In genomic region chr15:61335998-61336648, GRCh38 we compare ENCODE assay signal across 18 cellular contexts.
DNase-seq lines count a peak whose midpoint lies in the region; ATAC-seq, FAIRE-seq and TF ChIP-seq lines count a peak whose summit lies in the region.
"Had no signal": no experiment of that assay in that cellular context is flagged by ENCODE, and none has a peak within 500 bp of the region (broad histone marks: within the 10 kb centered on the region; RNA-seq: fewer than 3 reads in every experiment).

No MANE protein-coding gene starts in this region.

- TF ChIP-seq CTCF in epithelial cell of proximal tubule (conservative IDR thresholded peaks at IDR 0.05; ENCODE audit: low read depth, low read length) (no peak), pancreas (IDR thresholded peaks at IDR 0.05) (no peak), stomach (IDR thresholded peaks at IDR 0.05) (no peak), colonic mucosa (IDR thresholded peaks at IDR 0.05) (no peak)

- peak; percentile 6 for DNase-seq in GM19239 (ENCODE audit: insufficient read length, low spot score)
- peak; percentile 27 for DNase-seq in epithelial cell of proximal tubule (ENCODE audit: low read depth)
- no peak for DNase-seq in pancreas
- no peak for DNase-seq in SIG-M5 (lab: John Stamatoyannopoulos, UW)
- no peak for DNase-seq in stomach
- no peak for DNase-seq in cerebellar nuclear complex (lab: John Stamatoyannopoulos, UW)
- DNase-seq in colonic mucosa: no peak
- DNase-seq: ACHN; CD4-positive, alpha-beta T cell; EL; H7; NCI-H1048; NCI-H1694; NCI-H69; PC-3 had no signal

- H3K27me3 ChIP-seq in pancreas (peaks cover 0 to 4% (median 0%) of the 10 kb centered on the region in 4 donors), stomach (peaks cover 0 to 8% (median 0%) of the 10 kb centered on the region in 3 donors), colonic mucosa (no peaks in the 10 kb centered on the region)

- H3K36me3 ChIP-seq in pancreas (no peaks in the 10 kb centered on the region), stomach (no peaks in the 10 kb centered on the region), colonic mucosa (no peaks in the 10 kb centered on the region)

- H3K4me3 ChIP-seq in epithelial cell of proximal tubule (ENCODE audit: low read depth, low read length) (no peak overlapping the region), pancreas (no peak overlapping the region), stomach (no peak overlapping the region), colonic mucosa (no peak overlapping the region)
- H3K4me3 ChIP-seq: K562 had no signal

- ATAC-seq in HG02678 (IDR thresholded peaks at IDR 0.05; ENCODE audit: unreplicated experiment): peak; percentile 49
- ATAC-seq in pancreas: peak in 3 of 4 donors; percentile 56 to 71 (median 67)
- ATAC-seq: K562, PC-3 had no signal

- no peak for TF ChIP-seq EP300 in stomach (IDR thresholded peaks at IDR 0.05)

- H3K27ac ChIP-seq in pancreas (no peak overlapping the region), stomach (no peak overlapping the region), colonic mucosa (no peak overlapping the region)
- H3K27ac ChIP-seq: HL-60 had no signal

- peak; percentile 65 for FAIRE-seq in GM19239 (lab: Jason Lieb, UNC)
- FAIRE-seq in pancreas (lab: Jason Lieb, UNC): no peak
- FAIRE-seq: K562 had no signal

- TF ChIP-seq POLR2A in stomach (IDR thresholded peaks at IDR 0.05): no peak

- 39 to 44% methylated on average over 3 of the region's 3 CpGs for WGBS in pancreas, 2 donors
- WGBS in stomach, 5 donors: 59 to 69% (median 65%) methylated on average over 3 of the region's 3 CpGs

- H3K9me3 ChIP-seq in pancreas (no peaks in the 10 kb centered on the region), stomach (peaks cover 0 to 20% (median 11%) of the 10 kb centered on the region in 4 donors), colonic mucosa (no peaks in the 10 kb centered on the region)

- H3K9ac ChIP-seq in colonic mucosa (ENCODE audit: low read depth in 2 of 2, low read length in 2 of 2): no peak overlapping the region

- intact Hi-C loops in pancreas (cut with DNase I) (no loop called here), stomach (cut with DNase I; ENCODE audit: low total_unique reads) (no loop called here), colonic mucosa (cut with DNase I) (no loop called here)

- no peaks in the 10 kb centered on the region for H3K4me1 ChIP-seq in pancreas
- H3K4me1 ChIP-seq in stomach: no peaks in the 10 kb centered on the region
- H3K4me1 ChIP-seq in colonic mucosa: no peaks in the 10 kb centered on the region

Comparison
In these comparisons a context has a peak if more than half of its experiments do, and no peak if none do; other contexts are left out.
1. DNase-seq: peak in GM19239 (single experiment) and epithelial cell of proximal tubule (single experiment); none in pancreas (0 of 6), SIG-M5 (single experiment), stomach (single experiment), cerebellar nuclear complex (0 of 2) and colonic mucosa (single experiment).